Comparison of ENCODE assay signal across 17 cellular contexts in genomic region chr5:81247441-81247972, GRCh38. TPM values are rescaled to one million over a fixed set of nuclear protein-coding genes. Genes with fewer than 3 reads are reported as not detected.
DNase-seq lines count a peak whose midpoint lies in the region; ATAC-seq, FAIRE-seq and TF ChIP-seq lines count a peak whose summit lies in the region.
"Had no signal": no experiment of that assay in that cellular context is flagged by ENCODE, and none has a peak within 500 bp of the region (broad histone marks: within the 10 kb centered on the region; RNA-seq: fewer than 3 reads in every experiment).

No MANE protein-coding gene starts in this region.

- H3K36me3 Mint-ChIP-seq in neural crest cell (ENCODE audit: low read depth), result peaks cover 18% of the 10 kb centered on the region

- peaks cover 5% of the 10 kb centered on the region for H3K4me1 ChIP-seq in endothelial cell of umbilical vein (ENCODE audit: control insufficient read depth, extremely low read depth, insufficient read depth, low read length)
- H3K4me1 ChIP-seq in ovary (ENCODE audit: insufficient read depth), result peaks cover 20% of the 10 kb centered on the region

- no peaks in the 10 kb centered on the region for H4K20me1 ChIP-seq in endothelial cell of umbilical vein (replicated peaks; ENCODE audit: control insufficient read depth, extremely low read depth, insufficient read depth, low read length)

- intact Hi-C loops in endothelial cell of umbilical vein (cut with micrococcal nuclease) (no loop called here), ovary (cut with DNase I) (no loop called here)

- H3K4me3 ChIP-seq in endothelial cell of umbilical vein (replicated peaks in 1 of 3; ENCODE audit: insufficient read depth in 1 of 3, low read depth in 1 of 3, low read length in 3 of 3), result no peak overlapping the region
- no peak overlapping the region for H3K4me3 ChIP-seq in ovary
- H3K4me3 ChIP-seq: GM12878 had no signal

- no peaks in the 10 kb centered on the region for H3K79me2 ChIP-seq in endothelial cell of umbilical vein (ENCODE audit: control insufficient read depth, insufficient read depth, low read length)

- H3K9me3 ChIP-seq in endothelial cell of umbilical vein (replicated peaks; ENCODE audit: control insufficient read depth, insufficient read depth, low read length) (no peaks in the 10 kb centered on the region), ovary (no peaks in the 10 kb centered on the region)

- CTCF ChIA-PET in endothelial cell of umbilical vein (lab: Charles Lee), result interaction anchor here (0.7 kb wide), 1 partner anchor 918 kb away, joined by 3 read pairs; no protein-coding TSS in a partner anchor
- CTCF ChIA-PET in GM10248 (lab: Yijun Ruan, JAX), result no interaction called here

- DNase-seq in AG08395 (ENCODE audit: low spot score), result peak; percentile 52
- peak; percentile 14 for DNase-seq in LoVo (ENCODE audit: low spot score)
- DNase-seq in endothelial cell of umbilical vein (ENCODE audit: low read depth, low spot score), result peak; percentile 31
- no peak for DNase-seq in neural crest cell (ENCODE audit: low read depth, low spot score)
- no peak for DNase-seq in GM10248 (ENCODE audit: extremely low spot score)
- DNase-seq in ovary, result no peak
- DNase-seq: activated B cell treated with CpG ODN at 0.5 μM for 24 hours; effector CD8-positive, alpha-beta T cell; left colon; NCI-H1417 treated with DMSO at 0.1 percent for 48 hours; stimulated activated CD4-positive, alpha-beta T cell treated with anti-CD3 and anti-CD28 coated beads, Interleukin-12 subunit alpha, Interleukin-12 subunit beta, amount 100 ng/mL, for 4 hours; stimulated activated naive CD4-positive, alpha-beta T cell had no signal

- dilution Hi-C loops in endothelial cell of umbilical vein (cut with MboI; ENCODE audit: extremely low pct_ligation_motif_present, low sequenced_read_pairs), result no loop called here

- 19 to 27% (median 22%) methylated on average over 3 of the region's 3 CpGs for WGBS in ovary, 3 donors

- H3K9me1 ChIP-seq in endothelial cell of umbilical vein (replicated peaks; ENCODE audit: control insufficient read depth, extremely low read depth, insufficient read depth, low read length), result no peaks in the 10 kb centered on the region

- H3K4me2 ChIP-seq in endothelial cell of umbilical vein (ENCODE audit: insufficient read depth, low read length), result no peak overlapping the region

- ATAC-seq in GM19452 (IDR thresholded peaks at IDR 0.05; ENCODE audit: unreplicated experiment) (no peak), GM18498 (IDR thresholded peaks at IDR 0.05; ENCODE audit: unreplicated experiment) (no peak)
- ATAC-seq: GM12878, left colon, Panc1 had no signal

- no peak overlapping the region for H3K4me3 Mint-ChIP-seq in neural crest cell
- H3K4me3 Mint-ChIP-seq: activated B cell treated with CpG ODN at 0.5 μM for 24 hours, CD14-positive monocyte had no signal

- TF ChIP-seq POLR2A in endothelial cell of umbilical vein (IDR thresholded peaks at IDR 0.05; ENCODE audit: low read depth, low read length), result no peak
- TF ChIP-seq POLR2A in ovary (IDR thresholded peaks at IDR 0.05), result no peak

- peaks cover 4% of the 10 kb centered on the region for H3K9me3 Mint-ChIP-seq in neural crest cell
- H3K9me3 Mint-ChIP-seq: activated B cell treated with CpG ODN at 0.5 μM for 24 hours had no signal

- H2AFZ ChIP-seq in endothelial cell of umbilical vein (ENCODE audit: low read depth, low read length), result no peak overlapping the region

- no peaks in the 10 kb centered on the region for H3K27me3 ChIP-seq in endothelial cell of umbilical vein (ENCODE audit: control insufficient read depth in 2 of 2, insufficient read depth in 2 of 2, low read length in 2 of 2)
- H3K27me3 ChIP-seq in ovary, result no peaks in the 10 kb centered on the region

- H3K4me1 Mint-ChIP-seq in neural crest cell, result peaks cover 11% of the 10 kb centered on the region
- H3K4me1 Mint-ChIP-seq: activated B cell treated with CpG ODN at 0.5 μM for 24 hours, CD14-positive monocyte had no signal

- peak overlapping the region; percentile 39 for H3K27ac Mint-ChIP-seq in neural crest cell (ENCODE audit: unreplicated experiment)
- H3K27ac Mint-ChIP-seq: activated B cell treated with CpG ODN at 0.5 μM for 24 hours, CD14-positive monocyte had no signal

- peak; percentile 76 for FAIRE-seq in endothelial cell of umbilical vein (lab: Jason Lieb, UNC)
- FAIRE-seq: GM12878 had no signal

- TF ChIP-seq CTCF in endothelial cell of umbilical vein (IDR thresholded peaks at IDR 0.05; ENCODE audit: extremely low read depth in 1 of 2, insufficient read depth in 1 of 2, low read depth in 1 of 2, low read length in 2 of 2), result no peak
- TF ChIP-seq CTCF in neural crest cell (conservative IDR thresholded peaks at IDR 0.05), result no peak
- TF ChIP-seq CTCF in GM10248 (IDR thresholded peaks at IDR 0.05; ENCODE audit: control extremely low read depth, extremely low read depth, low read depth, missing control alignments), result no peak
- no peak for TF ChIP-seq CTCF in ovary (IDR thresholded peaks at IDR 0.05)

- no peaks in the 10 kb centered on the region for H3K27me3 Mint-ChIP-seq in neural crest cell (ENCODE audit: low read depth)
- H3K27me3 Mint-ChIP-seq: activated B cell treated with CpG ODN at 0.5 μM for 24 hours had no signal

- POLR2A ChIA-PET in endothelial cell of umbilical vein (lab: Charles Lee) (no interaction called here), GM10248 (lab: Yijun Ruan, JAX) (no interaction called here)

- no peak for TF ChIP-seq EP300 in ovary (IDR thresholded peaks at IDR 0.05)

- H3K36me3 ChIP-seq in endothelial cell of umbilical vein (ENCODE audit: control insufficient read depth in 2 of 2, extremely low read depth in 1 of 2, insufficient read depth in 2 of 2, low read length in 2 of 2) (no peaks in the 10 kb centered on the region), ovary (no peaks in the 10 kb centered on the region)

- no TSS peak for BruUV-seq in endothelial cell of umbilical vein (replicated peaks; lab: Mats Ljungman, UMichigan)

- H3K27ac ChIP-seq in endothelial cell of umbilical vein (ENCODE audit: insufficient read depth, low read depth, low read length) (no peak overlapping the region), ovary (peak overlapping the region in 1 of 2 donors; percentile 52)

- H3K9ac ChIP-seq in endothelial cell of umbilical vein (replicated peaks; ENCODE audit: extremely low read depth, insufficient read depth, low read length), result no peak overlapping the region

TF ChIP-seq in endothelial cell of umbilical vein, 7 proteins besides CTCF, POLR2A, EP300 and RAD21:
- no peak for TF ChIP-seq POLR2AphosphoS5 (IDR thresholded peaks at IDR 0.05; ENCODE audit: insufficient read depth, low read depth, low read length)
- peak; percentile 79 for TF ChIP-seq FOS (IDR thresholded peaks at IDR 0.05; ENCODE audit: borderline replicate concordance, insufficient read depth, low read length)
- no peak for TF ChIP-seq EZH2 (IDR thresholded peaks at IDR 0.05; ENCODE audit: borderline replicate concordance, low read depth, low read length, severe bottlenecking)
- no peak for TF ChIP-seq GATA2 (IDR thresholded peaks at IDR 0.05; ENCODE audit: insufficient read depth, insufficient read length, low read depth, low read length)
- TF ChIP-seq MYC (IDR thresholded peaks at IDR 0.05; ENCODE audit: low read depth, low read length), result no peak
- no peak for TF ChIP-seq MAX (IDR thresholded peaks at IDR 0.05; ENCODE audit: insufficient read depth, insufficient read length)
- peak; percentile 19 for TF ChIP-seq JUN (IDR thresholded peaks at IDR 0.05; ENCODE audit: borderline replicate concordance, insufficient read depth, insufficient read length, low read depth)

RNA-seq across cellular contexts. Expression of gene CKMT2, which starts 14.4 kb away (rescaled TPM):
- total RNA-seq in endothelial cell of umbilical vein (not detected in 2 replicates), neural crest cell (0.86 TPM in 1 of 2 replicates, not detected in the other), ovary (10 to 100 TPM in 6 of 7 donors, 1 to 10 TPM in 1; 6.2 to 28.3 (median 13.0) TPM)
- polyA plus RNA-seq in endothelial cell of umbilical vein (not detected in 2 replicates), ovary (10 to 100 TPM; 11.1 to 11.4 TPM)
- polyA plus RNA-seq in endothelial cell of umbilical vein (2011; cell fraction: cytosol; rRNA removed), result 0.08 TPM in 1 of 2 replicates, not detected in the other
- not detected in 2 replicates for polyA plus RNA-seq in endothelial cell of umbilical vein (2011; cell fraction: nucleus; rRNA removed)
- not detected in 2 replicates for polyA plus RNA-seq in endothelial cell of umbilical vein (2012)
- not detected in 2 replicates for polyA minus RNA-seq in endothelial cell of umbilical vein
- not detected for polyA minus RNA-seq in endothelial cell of umbilical vein (2011; cell fraction: cytosol; rRNA and poly(A)+ RNA removed)
- not detected in 2 replicates for polyA minus RNA-seq in endothelial cell of umbilical vein (2011; cell fraction: nucleus; rRNA and poly(A)+ RNA removed)
- total RNA-seq: activated B cell treated with CpG ODN at 0.5 μM for 24 hours, GM12878 had no signal
- polyA plus RNA-seq: CD14-positive monocyte had no signal

RNA-seq across cellular contexts. Expression of gene ZCCHC9, which starts 53.9 kb away (rescaled TPM):
- total RNA-seq in endothelial cell of umbilical vein (22.2 and 23.9 TPM in 2 replicates), neural crest cell (31.3 and 32.7 TPM in 2 replicates), ovary (10 to 100 TPM; 14.7 to 23.5 (median 20.0) TPM)
- polyA plus RNA-seq in endothelial cell of umbilical vein (4.1 and 6.8 TPM in 2 replicates), ovary (10 to 100 TPM; 20.7 to 27.8 TPM)
- polyA plus RNA-seq in endothelial cell of umbilical vein (2011; cell fraction: cytosol; rRNA removed), result 9.6 and 10.4 TPM in 2 replicates
- polyA plus RNA-seq in endothelial cell of umbilical vein (2011; cell fraction: nucleus; rRNA removed), result 13.1 and 15.3 TPM in 2 replicates
- 13.2 and 15.4 TPM in 2 replicates for polyA plus RNA-seq in endothelial cell of umbilical vein (2012)
- 3.7 and 5.3 TPM in 2 replicates for polyA minus RNA-seq in endothelial cell of umbilical vein
- polyA minus RNA-seq in endothelial cell of umbilical vein (2011; cell fraction: cytosol; rRNA and poly(A)+ RNA removed), result 3.9 TPM
- 6.0 and 7.5 TPM in 2 replicates for polyA minus RNA-seq in endothelial cell of umbilical vein (2011; cell fraction: nucleus; rRNA and poly(A)+ RNA removed)

Comparison
In these comparisons a context has a peak if more than half of its experiments do, and no peak if none do; other contexts are left out.
1. DNase-seq: peak in AG08395 (single experiment), LoVo (single experiment) and endothelial cell of umbilical vein (single experiment); none in neural crest cell (single experiment), GM10248 (single experiment) and ovary (0 of 5).